15 cellular contexts compared by ENCODE assay signal in the genomic region with DNA sequence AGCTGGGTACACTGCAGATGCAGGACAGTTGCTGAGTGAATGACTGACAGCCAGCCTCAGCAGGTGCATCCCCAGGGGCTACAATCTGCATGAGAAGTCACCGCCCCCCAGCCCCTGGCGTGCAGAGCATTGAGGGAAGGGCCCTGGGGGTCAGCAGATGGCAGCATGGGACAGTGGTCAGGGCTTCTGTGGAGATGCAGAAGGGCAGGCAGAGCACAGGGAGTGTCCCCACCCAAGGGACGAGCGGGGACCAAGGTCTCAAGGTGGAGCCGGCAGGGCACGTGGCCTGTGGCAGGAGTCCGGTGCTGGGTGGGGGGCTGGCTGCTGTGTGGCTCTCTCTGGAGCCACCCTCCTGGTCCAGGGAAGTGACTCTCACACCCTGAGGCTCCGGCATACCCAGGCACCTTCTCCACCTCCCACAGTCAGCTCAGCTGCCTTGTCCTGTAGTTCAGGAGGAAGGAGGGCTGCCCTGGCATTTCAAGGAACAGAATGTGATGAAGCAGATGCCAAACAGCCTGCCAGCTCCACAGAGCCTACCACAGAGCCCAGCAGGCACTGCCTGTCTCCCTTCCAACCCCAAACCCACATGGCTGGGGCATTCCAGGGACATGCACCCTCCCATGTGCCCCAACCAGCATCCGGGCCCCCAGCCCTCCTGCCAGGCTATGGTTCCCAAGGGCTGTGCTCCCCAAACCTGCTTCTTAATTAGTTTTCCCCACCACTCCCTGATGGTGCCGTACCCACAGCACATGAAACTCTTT.
DNase-seq lines count a peak whose midpoint lies in the region; ATAC-seq and TF ChIP-seq lines count a peak whose summit lies in the region.
"Had no signal": no experiment of that assay in that cellular context is flagged by ENCODE, and none has a peak within 500 bp of the region (broad histone marks: within the 10 kb centered on the region; RNA-seq: fewer than 3 reads in every experiment).

No MANE protein-coding gene starts in this region.

- no peaks in the 10 kb centered on the region for H3K4me1 ChIP-seq in adrenal gland (replicated peaks in 1 of 2)
- no peaks in the 10 kb centered on the region for H3K4me1 ChIP-seq in neuronal stem cell (ENCODE audit: control insufficient read depth in 2 of 2, insufficient read depth in 1 of 2, low read depth in 1 of 2, low read length in 2 of 2)
- H3K4me1 ChIP-seq: transverse colon had no signal

- H3K9ac ChIP-seq in neuronal stem cell (ENCODE audit: low read depth, low read length, poor library complexity): no peak overlapping the region

- intact Hi-C loops in adrenal gland (cut with DNase I): loop anchor here in 1 of 2 donors (5.0 kb wide), 1 partner anchor 82 kb away; no protein-coding TSS in a partner anchor

- peak overlapping the region; percentile 60 for H3K23ac ChIP-seq in neuronal stem cell (ENCODE audit: low read depth, low read length, poor library complexity)

- H3K14ac ChIP-seq in neuronal stem cell (ENCODE audit: low read length): no peak overlapping the region

- H3K18ac ChIP-seq in neuronal stem cell (ENCODE audit: low read length): peak overlapping the region; percentile 56

- no peak overlapping the region for H2AK5ac ChIP-seq in neuronal stem cell (ENCODE audit: low read depth, low read length)

- ATAC-seq in HG03378 (IDR thresholded peaks at IDR 0.05; ENCODE audit: unreplicated experiment) (no peak), GM21717 (IDR thresholded peaks at IDR 0.05; ENCODE audit: unreplicated experiment) (no peak)

- H2BK15ac ChIP-seq in neuronal stem cell (ENCODE audit: low read length): no peak overlapping the region

- H3K4me3 ChIP-seq in H7 (ENCODE audit: insufficient read depth, low read depth, low read length): no peak overlapping the region
- H3K4me3 ChIP-seq in adrenal gland: no peak overlapping the region
- H3K4me3 ChIP-seq in neuronal stem cell (ENCODE audit: low read length in 2 of 2): no peak overlapping the region
- H3K4me3 ChIP-seq: transverse colon had no signal

- H4K91ac ChIP-seq in neuronal stem cell (ENCODE audit: low read depth, low read length, poor library complexity): no peak overlapping the region

- DNase-seq in NCI-H1694 treated with DMSO at 0.1 percent for 48 hours (lab: John Stamatoyannopoulos, UW): peak; percentile 31
- no peak for DNase-seq in NCI-H1694 (lab: John Stamatoyannopoulos, UW)
- peak; percentile 88 for DNase-seq in H7
- peak in 5 of 7 donors; percentile 32 to 58 (median 40) for DNase-seq in adrenal gland
- DNase-seq in neuronal stem cell (ENCODE audit: low spot score): no peak
- no peak for DNase-seq in central memory CD4-positive, alpha-beta T cell
- DNase-seq: activated CD4-positive, alpha-beta T cell treated with anti-CD3 and anti-CD28 coated beads for 1 hour; activated T-cell treated with anti-CD3 and anti-CD28 coated beads, Interleukin-2, amount 50 U/mL, for 48 hours; DMS153; immature natural killer cell; NCI-H146; stimulated activated CD4-positive, alpha-beta T cell treated with anti-CD3 and anti-CD28 coated beads, Interleukin-15, amount 100 ng/mL, for 24 hours; transverse colon had no signal

- no peaks in the 10 kb centered on the region for H3K36me3 ChIP-seq in H7 (replicated peaks; ENCODE audit: control insufficient read depth, insufficient read depth, low read length)
- no peaks in the 10 kb centered on the region for H3K36me3 ChIP-seq in adrenal gland (replicated peaks in 1 of 2)
- no peaks in the 10 kb centered on the region for H3K36me3 ChIP-seq in neuronal stem cell (replicated peaks in 1 of 2; ENCODE audit: control insufficient read depth in 2 of 2, insufficient read depth in 2 of 2, low read length in 2 of 2)
- H3K36me3 ChIP-seq: transverse colon had no signal

- H2BK12ac ChIP-seq in neuronal stem cell (ENCODE audit: low read length): peak overlapping the region; percentile 10

- H3K27me3 ChIP-seq in H7 (ENCODE audit: control insufficient read depth, insufficient read depth, low read length) (no peaks in the 10 kb centered on the region), adrenal gland (no peaks in the 10 kb centered on the region), neuronal stem cell (ENCODE audit: control insufficient read depth in 3 of 3, insufficient read depth in 3 of 3, low read depth in 1 of 3, low read length in 3 of 3) (peaks cover 0 to under 1% (median 0%) of the 10 kb centered on the region in 3 experiments)
- H3K27me3 ChIP-seq: transverse colon had no signal

- H3K9me3 ChIP-seq in adrenal gland (replicated peaks in 1 of 3) (no peaks in the 10 kb centered on the region), neuronal stem cell (replicated peaks in 1 of 2; ENCODE audit: control insufficient read depth in 2 of 2, insufficient read depth in 1 of 2, low read depth in 1 of 2, low read length in 2 of 2) (peaks cover 0 to 3% of the 10 kb centered on the region in 2 donors)
- H3K9me3 ChIP-seq: transverse colon had no signal

- TF ChIP-seq POLR2A in adrenal gland (IDR thresholded peaks at IDR 0.05): no peak

- peak overlapping the region; percentile 6 for H2BK5ac ChIP-seq in neuronal stem cell (ENCODE audit: low read length)

- H3K4ac ChIP-seq in neuronal stem cell (ENCODE audit: low read length): no peak overlapping the region

- H3K27ac ChIP-seq in adrenal gland: no peak overlapping the region
- H3K27ac ChIP-seq in neuronal stem cell (replicated peaks; ENCODE audit: low read length): no peak overlapping the region
- H3K27ac ChIP-seq: transverse colon had no signal

- no peak overlapping the region for H3K4me2 ChIP-seq in neuronal stem cell (ENCODE audit: insufficient read depth, low read length, poor library complexity, severe bottlenecking)

- H4K8ac ChIP-seq in neuronal stem cell (ENCODE audit: low read depth, low read length): no peak overlapping the region

- TF ChIP-seq CTCF in adrenal gland (IDR thresholded peaks at IDR 0.05): peak in 4 of 6 experiments; percentile 22 to 44 (median 38)

- no peaks in the 10 kb centered on the region for H3K79me1 ChIP-seq in neuronal stem cell (ENCODE audit: low read depth, low read length)

- H2AFZ ChIP-seq in neuronal stem cell (ENCODE audit: low read length): no peak overlapping the region

- WGBS in adrenal gland, 4 donors: 39 to 54% (median 46%) methylated on average over 7 to 10 of the region's 10 CpGs
- no CpG with 5 or more reads among the region's 10 CpGs for WGBS in neuronal stem cell (ENCODE audit: extremely low coverage in 2 of 2, insufficient read length in 2 of 2, insufficient replicate concordance in 1 of 2), 2 donors

- no peak overlapping the region for H2BK120ac ChIP-seq in neuronal stem cell (ENCODE audit: low read depth, low read length)

Comparison
In these comparisons a context has a peak if more than half of its experiments do, and no peak if none do; other contexts are left out.
1. DNase-seq: peak in NCI-H1694 treated with DMSO at 0.1 percent for 48 hours (single experiment), H7 (single experiment) and adrenal gland (5 of 7); none in NCI-H1694 (single experiment), neuronal stem cell (single experiment) and central memory CD4-positive, alpha-beta T cell (single experiment).